In genomic region chr16:1102921-1103648, GRCh38 we compare ENCODE assay signal across 8 cellular contexts. TPM values are rescaled to one million over a fixed set of nuclear protein-coding genes. Genes with fewer than 3 reads are reported as not detected.
A peak's percentile ranks its signal among the peaks of the same experiment; 100 is the strongest.
DNase-seq lines count a peak whose midpoint lies in the region; ATAC-seq and TF ChIP-seq lines count a peak whose summit lies in the region.

No MANE protein-coding gene starts in this region.

- DNase-seq in AG08396 (ENCODE audit: low spot score) = peak; percentile 91
- DNase-seq in GOT3 (lab: John Stamatoyannopoulos, UW) = peak; percentile 22
- DNase-seq in T-cell = peak in 33 of 34 experiments; percentile 15 to 78 (median 57)
- DNase-seq in activated naive CD8-positive, alpha-beta T cell treated with anti-CD3 and anti-CD28 coated beads, Interleukin-2, amount 50 U/mL, for 16 hours (ENCODE audit: low read depth, low spot score) = peak; percentile 35
- DNase-seq in iPS DF 6.9 (ENCODE audit: low read depth, low spot score) = no peak
- peak; percentile 89 for DNase-seq in spleen

- WGBS in iPS DF 6.9 (ENCODE audit: insufficient coverage, insufficient read length) = no CpG with 5 or more reads among the region's 61 CpGs
- 1 to 7% (median 6%) methylated on average over 22 to 61 of the region's 61 CpGs for WGBS in spleen, 5 donors

- intact Hi-C loops in spleen (cut with DNase I; ENCODE audit: low total_unique reads) = no loop called here

- H3K27me3 ChIP-seq in iPS DF 6.9 (ENCODE audit: control insufficient read depth, insufficient read depth, low read length) (no peaks in the 10 kb centered on the region), spleen (replicated peaks in 1 of 7) (peaks cover 7 to 98% (median 67%) of the 10 kb centered on the region in 7 donors)

- H3K36me3 Mint-ChIP-seq in T-cell = no peaks in the 10 kb centered on the region

- no peaks in the 10 kb centered on the region for H3K9me3 Mint-ChIP-seq in T-cell

- no peaks in the 10 kb centered on the region for H3K4me1 Mint-ChIP-seq in T-cell

- H3K4me3 ChIP-seq in iPS DF 6.9 (ENCODE audit: low read length) = peak overlapping the region; percentile 73; the same call in 1 of the 2 replicates
- H3K4me3 ChIP-seq in spleen = peak overlapping the region in 4 of 8 donors; percentile 16 to 59 (median 22)

- H3K27me3 Mint-ChIP-seq in T-cell = peaks cover 0 to 23% of the 10 kb centered on the region in 2 donors

- peak; percentile 28 to 88 (median 75) for TF ChIP-seq CTCF in spleen (IDR thresholded peaks at IDR 0.05 in 8 of 11, conservative IDR thresholded peaks at IDR 0.05 in 3 of 11)

- no peak overlapping the region for H3K4me3 Mint-ChIP-seq in T-cell

- H3K36me3 ChIP-seq in iPS DF 6.9 (ENCODE audit: control insufficient read depth, insufficient read depth, low read length) (no peaks in the 10 kb centered on the region), spleen (no peaks in the 10 kb centered on the region)

- H3K27ac Mint-ChIP-seq in T-cell = no peak overlapping the region

- CTCF ChIA-PET in T-cell (lab: Charles Lee) = interaction anchor here in 1 of 2 donors (0.5 to 0.9 kb wide), 4 partner anchors 9 to 391 kb away, joined by 3 to 6 read pairs (median 4); no protein-coding TSS in a partner anchor

- no peaks in the 10 kb centered on the region; the same call in 1 of the 2 replicates for H3K4me1 ChIP-seq in iPS DF 6.9 (ENCODE audit: control insufficient read depth, insufficient read depth, low read length)
- H3K4me1 ChIP-seq in spleen = peaks cover 4 to 9% (median 7%) of the 10 kb centered on the region in 6 donors

- ATAC-seq in T-cell (replicated peaks in 1 of 4) = peak; percentile 71 to 85 (median 81)
- no peak for ATAC-seq in HG03571 (IDR thresholded peaks at IDR 0.05; ENCODE audit: unreplicated experiment)
- ATAC-seq in GM19023 (IDR thresholded peaks at IDR 0.05; ENCODE audit: unreplicated experiment) = no peak

- H3K27ac ChIP-seq in iPS DF 6.9 (ENCODE audit: low read length) = no peak overlapping the region
- H3K27ac ChIP-seq in spleen = no peak overlapping the region

- H3K9me3 ChIP-seq in iPS DF 6.9 (ENCODE audit: control insufficient read depth, insufficient read depth, low read length) = no peaks in the 10 kb centered on the region
- H3K9me3 ChIP-seq in spleen = no peaks in the 10 kb centered on the region

- POLR2A ChIA-PET in T-cell (lab: Charles Lee) = no interaction called here

- no peak for TF ChIP-seq POLR2A in spleen (IDR thresholded peaks at IDR 0.05)

RNA-seq across cellular contexts. Expression of gene C1QTNF8, which starts 7.0 kb away (rescaled TPM):
- not detected for total RNA-seq in T-cell
- not detected for total RNA-seq in spleen
- not detected for polyA plus RNA-seq in spleen

RNA-seq across cellular contexts. Expression of gene SSTR5, which starts 30.5 kb away (rescaled TPM):
- total RNA-seq in T-cell (not detected), spleen (not detected)
- polyA plus RNA-seq in spleen = not detected

RNA-seq across cellular contexts. Expression of gene CACNA1H, which starts 49.8 kb away (rescaled TPM):
- total RNA-seq in T-cell (1 to 10 TPM; 3.4 to 8.2 (median 4.8) TPM), spleen (1 to 10 TPM in 3 of 7 donors, under 1 TPM in 4; 0.33 to 2.1 (median 0.91) TPM)
- 1 to 10 TPM in 1 of 3 donors, under 1 TPM in 2; 0.35 to 1.1 (median 0.39) TPM for polyA plus RNA-seq in spleen

Comparison
In these comparisons a context has a peak if more than half of its experiments do, and no peak if none do; other contexts are left out.
1. ATAC-seq: peak in T-cell (4 of 4); none in HG03571 (single experiment) and GM19023 (single experiment).